14 cellular contexts compared by ENCODE assay signal in genomic region chr11:63826471-63827190, GRCh38.
"Had no signal": no experiment of that assay in that cellular context is flagged by ENCODE, and none has a peak within 500 bp of the region (broad histone marks: within the 10 kb centered on the region; RNA-seq: fewer than 3 reads in every experiment).

No MANE protein-coding gene starts in this region.

- H3K9me3 ChIP-seq: left ventricle myocardium inferior, ovary, thoracic aorta had no signal

- H3K27ac ChIP-seq: left ventricle myocardium inferior, ovary, thoracic aorta had no signal

- H3K4me1 Mint-ChIP-seq: brain; stimulated activated naive CD8-positive, alpha-beta T cell treated with anti-CD3 and anti-CD28 coated beads, Interleukin-15, amount 100 ng/mL, for 72 hours had no signal

- H3K9me3 Mint-ChIP-seq: activated T-helper 2 cell treated with anti-CD3 and anti-CD28 coated beads, Interferon-gamma antibody, Interleukin-2, Interleukin-4, amounts not matched to agents 10 μg/mL and 5 μg/mL and 100 μg/mL, durations not matched to agents 14 hours and 24 hours and 36 hours; brain; stimulated activated naive CD8-positive, alpha-beta T cell treated with anti-CD3 and anti-CD28 coated beads, Interleukin-15, amount 100 ng/mL, for 72 hours had no signal

- H3K4me1 ChIP-seq: left ventricle myocardium inferior had no signal

- DNase-seq: activated CD4-positive, alpha-beta T cell treated with anti-CD3 and anti-CD28 coated beads, Interleukin-2, amount 50 U/mL, for 1 hour; activated naive CD4-positive, alpha-beta T cell treated with anti-CD3 and anti-CD28 coated beads, Interleukin-2, amount 50 U/mL, for 16 hours; amniotic stem cell; erythroblast; left ventricle myocardium inferior; mesendoderm; ovary; retina; stimulated activated CD4-positive, alpha-beta T cell treated with anti-CD3 and anti-CD28 coated beads, Interleukin-15, amount 100 ng/mL, for 24 hours; stimulated activated CD4-positive, alpha-beta T cell treated with anti-CD3 and anti-CD28 coated beads, Interleukin-4, amount 100 ng/mL, for 4 hours; stimulated activated naive CD8-positive, alpha-beta T cell treated with anti-CD3 and anti-CD28 coated beads, Interleukin-15, amount 100 ng/mL, for 72 hours had no signal

- H3K27ac Mint-ChIP-seq: activated T-helper 2 cell treated with anti-CD3 and anti-CD28 coated beads, Interferon-gamma antibody, Interleukin-2, Interleukin-4, amounts not matched to agents 10 μg/mL and 5 μg/mL and 100 μg/mL, durations not matched to agents 14 hours and 24 hours and 36 hours had no signal

- H3K27me3 ChIP-seq: ovary had no signal

- H3K4me3 ChIP-seq: left ventricle myocardium inferior, ovary, thoracic aorta had no signal

- H3K36me3 ChIP-seq: ovary had no signal

- H3K27me3 Mint-ChIP-seq: brain; stimulated activated naive CD8-positive, alpha-beta T cell treated with anti-CD3 and anti-CD28 coated beads, Interleukin-15, amount 100 ng/mL, for 72 hours had no signal

- H3K4me3 Mint-ChIP-seq: brain; stimulated activated naive CD8-positive, alpha-beta T cell treated with anti-CD3 and anti-CD28 coated beads, Interleukin-15, amount 100 ng/mL, for 72 hours had no signal
